Comparison of ENCODE assay signal across 8 cellular contexts in genomic region chr1:234600418-234601216, GRCh38. TPM values are rescaled to one million over a fixed set of nuclear protein-coding genes. Genes with fewer than 3 reads are reported as not detected.
DNase-seq lines count a peak whose midpoint lies in the region; ATAC-seq and TF ChIP-seq lines count a peak whose summit lies in the region.

No MANE protein-coding gene starts in this region.

- peaks cover 53% of the 10 kb centered on the region for H3K4me1 ChIP-seq in GM23248 (ENCODE audit: insufficient read depth)
- peaks cover 60% of the 10 kb centered on the region for H3K4me1 ChIP-seq in OCI-LY3 (ENCODE audit: low read length)
- peaks cover 0 to 26% of the 10 kb centered on the region in 2 donors for H3K4me1 ChIP-seq in lung (ENCODE audit: control insufficient read depth in 2 of 2, insufficient read depth in 2 of 2, low read length in 2 of 2)
- H3K4me1 ChIP-seq in tibial artery, result peaks cover 0 to 60% (median 39%) of the 10 kb centered on the region in 4 donors

- peaks cover 63% of the 10 kb centered on the region for H3F3A ChIP-seq in GM23248 (ENCODE audit: insufficient read depth)

- H4K20me1 ChIP-seq in GM23248 (ENCODE audit: insufficient read depth), result peaks cover 4% of the 10 kb centered on the region; the same call in 1 of the 2 replicates
- peaks cover 30% of the 10 kb centered on the region for H4K20me1 ChIP-seq in OCI-LY3 (ENCODE audit: insufficient read depth, low read length)

- H3K9ac ChIP-seq in GM23248 (peak overlapping the region; percentile 95), OCI-LY3 (ENCODE audit: low read length) (peak overlapping the region; percentile 55)

- H3K9me3 ChIP-seq in GM23248 (ENCODE audit: low read depth), result no peaks in the 10 kb centered on the region
- H3K9me3 ChIP-seq in OCI-LY3 (ENCODE audit: insufficient read depth, low read length), result no peaks in the 10 kb centered on the region
- H3K9me3 ChIP-seq in lung (ENCODE audit: control insufficient read depth in 2 of 2, insufficient read depth in 1 of 2, low read length in 1 of 2), result peaks cover 0 to 2% of the 10 kb centered on the region in 2 donors
- no peaks in the 10 kb centered on the region for H3K9me3 ChIP-seq in tibial artery

- in situ Hi-C loops in GM23248 (cut with MboI), result no loop called here

- H3K4me3 ChIP-seq in GM23248 (peak overlapping the region; percentile 94), OCI-LY3 (ENCODE audit: low read length) (peak overlapping the region; percentile 79), lung (no peak overlapping the region), tibial artery (peak overlapping the region; percentile 53)

- peak overlapping the region; percentile 89 for H3K4me2 ChIP-seq in GM23248 (ENCODE audit: unreplicated experiment)
- H3K4me2 ChIP-seq in OCI-LY3 (ENCODE audit: low read length), result peak overlapping the region; percentile 66

- H2AFZ ChIP-seq in GM23248, result no peak overlapping the region
- no peak overlapping the region; the same call in 1 of the 2 replicates for H2AFZ ChIP-seq in OCI-LY3 (ENCODE audit: low read depth, low read length)

- H3K79me2 ChIP-seq in GM23248 (ENCODE audit: insufficient read depth), result peaks cover 48% of the 10 kb centered on the region
- peaks cover 32% of the 10 kb centered on the region for H3K79me2 ChIP-seq in OCI-LY3 (ENCODE audit: low read length)

- H3K9me2 ChIP-seq in GM23248 (ENCODE audit: insufficient read depth), result no peaks in the 10 kb centered on the region

- no peak for ATAC-seq in lung (ENCODE audit: insufficient read depth, low FRiP score)
- no peak for ATAC-seq in HG03342 (IDR thresholded peaks at IDR 0.05; ENCODE audit: unreplicated experiment)

- DNase-seq in DMS 273 (lab: John Stamatoyannopoulos, UW; ENCODE audit: unreplicated experiment) (peak; percentile 84), GM23248 (peak; percentile 55), cerebellum (ENCODE audit: low spot score) (peak; percentile 49), lung (ENCODE audit: low spot score) (no peak), tibial artery (no peak), epidermal melanocyte (ENCODE audit: insufficient read length, low spot score) (no peak)

- peak overlapping the region; percentile 93 for H3K27ac ChIP-seq in GM23248
- H3K27ac ChIP-seq in OCI-LY3 (ENCODE audit: low read length), result peak overlapping the region; percentile 58
- peak overlapping the region; percentile 95 to 99 for H3K27ac ChIP-seq in lung (ENCODE audit: low read depth in 1 of 2, low read length in 1 of 2)
- peak overlapping the region; percentile 84 to 98 for H3K27ac ChIP-seq in tibial artery

- TF ChIP-seq CTCF in OCI-LY3 (IDR thresholded peaks at IDR 0.05; ENCODE audit: low read depth, low read length) (no peak), lung (IDR thresholded peaks at IDR 0.05; ENCODE audit: control extremely low read depth, extremely low read depth) (no peak), tibial artery (IDR thresholded peaks at IDR 0.05) (no peak)

- no peaks in the 10 kb centered on the region for H3K27me3 ChIP-seq in GM23248 (replicated peaks; ENCODE audit: insufficient read depth)
- no peaks in the 10 kb centered on the region for H3K27me3 ChIP-seq in OCI-LY3 (ENCODE audit: low read depth, low read length)
- H3K27me3 ChIP-seq in lung (ENCODE audit: control insufficient read depth, insufficient read depth), result no peaks in the 10 kb centered on the region
- no peaks in the 10 kb centered on the region for H3K27me3 ChIP-seq in tibial artery

- intact Hi-C loops in tibial artery (cut with DNase I; ENCODE audit: low total_unique reads), result no loop called here

- H3K36me3 ChIP-seq in GM23248 (ENCODE audit: low read depth), result peaks cover 12% of the 10 kb centered on the region
- H3K36me3 ChIP-seq in OCI-LY3 (replicated peaks; ENCODE audit: low read depth, low read length), result peaks cover 30% of the 10 kb centered on the region
- H3K36me3 ChIP-seq in lung (ENCODE audit: control insufficient read depth in 2 of 2, insufficient read depth in 2 of 2, low read length in 2 of 2), result no peaks in the 10 kb centered on the region
- H3K36me3 ChIP-seq in tibial artery, result peaks cover 0 to 4% (median 0%) of the 10 kb centered on the region in 3 donors

- 6% methylated on average over 11 of the region's 11 CpGs for WGBS in GM23248 (ENCODE audit: low coverage in 1 of 2, low lambda C conversion rate in 2 of 2, missing lambda C conversion rate in 2 of 2), 2 experiments
- WGBS in lung, 2 donors, result 2 to 4% methylated on average over 11 of the region's 11 CpGs

RNA-seq across cellular contexts. Expression of gene IRF2BP2, which starts 9.4 kb away (rescaled TPM):
- total RNA-seq in GM23248 (2014; rRNA removed; shearing (Covaris generic)), result 60.7 and 69.3 TPM in 2 replicates
- polyA plus RNA-seq in GM23248 (2016; fragmentation: Nextera tagmentation; extraction: Ambion mirVana) (12.9 and 13.0 TPM in 2 replicates), lung (100 to 1,000 TPM in 1 of 2 donors, 10 to 100 TPM in 1; 49.3 to 106 TPM)
- total RNA-seq in cerebellum (96.2 TPM), lung (100 to 1,000 TPM; 113 to 197 TPM)

Comparison
In these comparisons a context has a peak if more than half of its experiments do, and no peak if none do; other contexts are left out.
1. DNase-seq: peak in DMS 273 (single experiment), GM23248 (single experiment) and cerebellum (single experiment); none in lung (single experiment), tibial artery (0 of 2) and epidermal melanocyte (single experiment).
2. Peak in every context shown above with its lines, with median percentiles within 50 percentile points of each other: H3K27ac ChIP-seq.